ENCODE assay signal across 35 cellular contexts in the genomic region with DNA sequence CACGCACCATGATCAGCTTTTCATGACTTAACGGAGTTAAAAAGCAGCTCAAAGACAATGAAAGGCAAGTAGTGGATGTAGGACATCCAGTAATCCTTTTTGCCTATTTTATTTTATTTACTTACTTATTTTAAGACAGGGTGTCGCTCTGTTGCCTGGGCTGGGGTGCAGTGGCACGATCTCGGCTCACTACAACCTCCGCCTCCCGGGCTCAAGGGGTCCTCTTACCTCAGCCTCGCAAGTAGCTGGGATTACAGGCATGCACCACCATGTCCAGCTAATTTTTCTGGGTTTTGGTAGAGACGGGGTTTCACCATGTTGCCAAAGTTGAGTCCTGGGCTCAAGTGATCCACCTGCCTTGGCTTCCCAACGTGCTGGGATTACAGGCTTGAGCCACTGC.
DNase-seq lines count a peak whose midpoint lies in the region; ATAC-seq and TF ChIP-seq lines count a peak whose summit lies in the region.
"Had no signal": no experiment of that assay in that cellular context is flagged by ENCODE, and none has a peak within 500 bp of the region (broad histone marks: within the 10 kb centered on the region; RNA-seq: fewer than 3 reads in every experiment).

No MANE protein-coding gene starts in this region.

- 91 to 96% methylated on average over 5 to 10 of the region's 10 CpGs for WGBS in endodermal cell (ENCODE audit: insufficient coverage in 1 of 2, insufficient read length in 1 of 2), 2 experiments
- 86 to 93% (median 91%) methylated on average over 10 of the region's 10 CpGs for WGBS in spleen, 5 donors
- WGBS in aorta, 2 donors, result 94 to 95% methylated on average over 10 of the region's 10 CpGs

- no peak overlapping the region for H3K9ac ChIP-seq in endodermal cell (ENCODE audit: extremely low read depth, low read length, poor library complexity, severe bottlenecking)
- H3K9ac ChIP-seq: BLaER1; BLaER1 treated with 17β-estradiol and CSF1 and Interleukin-3, amounts not matched to agents 10 nM and 100 nM had no signal

- H3K4me1 Mint-ChIP-seq in endodermal cell, result no peaks in the 10 kb centered on the region
- H3K4me1 Mint-ChIP-seq: B cell; CD14-positive monocyte; CD4-positive, alpha-beta memory T cell; CD4-positive, CD25-positive, alpha-beta regulatory T cell; CD8-positive, alpha-beta memory T cell had no signal

- intact Hi-C loops in spleen (cut with DNase I; ENCODE audit: low total_unique reads), result no loop called here
- intact Hi-C loops in upper lobe of right lung (cut with DNase I), result no loop called here
- intact Hi-C loops in aorta (cut with DNase I), result no loop called here

- H3K27me3 Mint-ChIP-seq in endodermal cell (ENCODE audit: insufficient read depth), result no peaks in the 10 kb centered on the region

- H3K9me3 Mint-ChIP-seq in endodermal cell, result peaks cover 13% of the 10 kb centered on the region

- no peak for TF ChIP-seq POLR2A in spleen (IDR thresholded peaks at IDR 0.05)

- H3K27ac Mint-ChIP-seq in endodermal cell, result no peak overlapping the region
- H3K27ac Mint-ChIP-seq: B cell; CD14-positive monocyte; CD4-positive, alpha-beta memory T cell; CD4-positive, alpha-beta T cell; CD4-positive, CD25-positive, alpha-beta regulatory T cell; CD8-positive, alpha-beta memory T cell; CD8-positive, alpha-beta T cell had no signal

- peaks cover 5% of the 10 kb centered on the region for H3K9me3 ChIP-seq in endodermal cell (ENCODE audit: control insufficient read depth, low read length)
- peaks cover 0 to 17% (median 13%) of the 10 kb centered on the region in 8 donors for H3K9me3 ChIP-seq in spleen
- peaks cover 10% of the 10 kb centered on the region for H3K9me3 ChIP-seq in upper lobe of right lung
- H3K9me3 ChIP-seq in aorta (ENCODE audit: control insufficient read depth, low read length), result no peaks in the 10 kb centered on the region
- H3K9me3 ChIP-seq: Caco-2 had no signal

- no peaks in the 10 kb centered on the region for H3K36me3 ChIP-seq in endodermal cell (ENCODE audit: control insufficient read depth, insufficient read depth, low read length)
- no peaks in the 10 kb centered on the region for H3K36me3 ChIP-seq in spleen
- H3K36me3 ChIP-seq in upper lobe of right lung, result no peaks in the 10 kb centered on the region
- H3K36me3 ChIP-seq in aorta (ENCODE audit: control insufficient read depth in 1 of 2, insufficient read depth in 2 of 2, low read length in 1 of 2), result no peaks in the 10 kb centered on the region
- H3K36me3 ChIP-seq: BE2C; BLaER1; BLaER1 treated with 17β-estradiol and CSF1 and Interleukin-3, amounts not matched to agents 10 nM and 100 nM had no signal

- DNase-seq in endodermal cell (peak; percentile 30), mesenteric fat pad (ENCODE audit: low spot score) (peak; percentile 67), spleen (peak; percentile 45), upper lobe of right lung (peak; percentile 23), amniotic stem cell (lab: John Stamatoyannopoulos, UW) (no peak), aorta (no peak), DMS114 treated with DMSO at 0.1 percent for 48 hours (lab: John Stamatoyannopoulos, UW; ENCODE audit: unreplicated experiment) (no peak)
- DNase-seq: 8988T; ACHN; AML-193; BE2C; C1 segment of cervical spinal cord; Caco-2; Calu3; CD4-positive, alpha-beta memory T cell; CD4-positive, alpha-beta T cell; CD4-positive, CD25-positive, alpha-beta regulatory T cell; CD8-positive, alpha-beta memory T cell; CD8-positive, alpha-beta T cell; COR-L47; DMS 273 treated with DMSO at 0.1 percent for 48 hours; DMS153; DMS53; DMS79; DMS79 treated with DMSO at 0.1 percent for 48 hours; DND-41; EL had no signal

- no peak overlapping the region for H3K4me3 Mint-ChIP-seq in endodermal cell
- H3K4me3 Mint-ChIP-seq: B cell; CD14-positive monocyte; CD4-positive, alpha-beta memory T cell; CD4-positive, alpha-beta T cell; CD4-positive, CD25-positive, alpha-beta regulatory T cell; CD8-positive, alpha-beta memory T cell; CD8-positive, alpha-beta T cell had no signal

- ATAC-seq in upper lobe of right lung, result no peak
- ATAC-seq in HG02885 (IDR thresholded peaks at IDR 0.05; ENCODE audit: poor library complexity, unreplicated experiment), result no peak
- no peak for ATAC-seq in aorta (ENCODE audit: low FRiP score)
- ATAC-seq: A549; CD8-positive, alpha-beta T cell had no signal

- TF ChIP-seq CTCF in endodermal cell (conservative IDR thresholded peaks at IDR 0.05) (no peak), spleen (IDR thresholded peaks at IDR 0.05 in 8 of 11, conservative IDR thresholded peaks at IDR 0.05 in 3 of 11) (no peak), upper lobe of right lung (IDR thresholded peaks at IDR 0.05) (no peak)

- H3K27ac ChIP-seq in endodermal cell (ENCODE audit: low read depth, low read length), result no peak overlapping the region
- no peak overlapping the region for H3K27ac ChIP-seq in spleen
- H3K27ac ChIP-seq in upper lobe of right lung, result no peak overlapping the region
- no peak overlapping the region for H3K27ac ChIP-seq in aorta (ENCODE audit: low read depth in 1 of 2, low read length in 2 of 2)
- H3K27ac ChIP-seq: 22Rv1; A549; BLaER1; BLaER1 treated with 17β-estradiol and CSF1 and Interleukin-3, amounts not matched to agents 10 nM and 100 nM; C4-2B had no signal

- H3K4me3 ChIP-seq in endodermal cell (ENCODE audit: low read length) (no peak overlapping the region), spleen (no peak overlapping the region), upper lobe of right lung (no peak overlapping the region), aorta (ENCODE audit: low read length in 2 of 2) (no peak overlapping the region)
- H3K4me3 ChIP-seq: A549; BLaER1; BLaER1 treated with 17β-estradiol and CSF1 and Interleukin-3, amounts not matched to agents 10 nM and 100 nM had no signal

- H3K4me1 ChIP-seq in endodermal cell (ENCODE audit: control insufficient read depth, insufficient read depth, low read length) (no peaks in the 10 kb centered on the region), spleen (no peaks in the 10 kb centered on the region), upper lobe of right lung (no peaks in the 10 kb centered on the region), aorta (ENCODE audit: control insufficient read depth in 1 of 2, insufficient read depth in 2 of 2, low read length in 2 of 2) (no peaks in the 10 kb centered on the region)
- H3K4me1 ChIP-seq: A549; BE2C; BLaER1; BLaER1 treated with 17β-estradiol and CSF1 and Interleukin-3, amounts not matched to agents 10 nM and 100 nM; Caco-2 had no signal

- no peaks in the 10 kb centered on the region for H3K36me3 Mint-ChIP-seq in endodermal cell (ENCODE audit: low read depth)
- H3K36me3 Mint-ChIP-seq: CD14-positive monocyte; CD4-positive, alpha-beta memory T cell; CD8-positive, alpha-beta T cell had no signal

- H3K27me3 ChIP-seq in endodermal cell (ENCODE audit: control insufficient read depth, insufficient read depth, low read length, poor library complexity, severe bottlenecking) (peaks cover 8% of the 10 kb centered on the region), spleen (replicated peaks in 1 of 7) (peaks cover 0 to 8% (median 0%) of the 10 kb centered on the region in 7 donors), upper lobe of right lung (no peaks in the 10 kb centered on the region), aorta (ENCODE audit: control insufficient read depth in 1 of 2, insufficient read depth in 2 of 2, low read length in 1 of 2) (no peaks in the 10 kb centered on the region)
- H3K27me3 ChIP-seq: BE2C; BLaER1; BLaER1 treated with 17β-estradiol and CSF1 and Interleukin-3, amounts not matched to agents 10 nM and 100 nM had no signal

Comparison
In these comparisons a context has a peak if more than half of its experiments do, and no peak if none do; other contexts are left out.
1. DNase-seq: peak in endodermal cell (single experiment), mesenteric fat pad (single experiment), spleen (single experiment) and upper lobe of right lung (single experiment); none in amniotic stem cell (single experiment), aorta (0 of 2) and DMS114 treated with DMSO at 0.1 percent for 48 hours (single experiment).